Comparison of ENCODE assay signal across 16 cellular contexts in the genomic region with DNA sequence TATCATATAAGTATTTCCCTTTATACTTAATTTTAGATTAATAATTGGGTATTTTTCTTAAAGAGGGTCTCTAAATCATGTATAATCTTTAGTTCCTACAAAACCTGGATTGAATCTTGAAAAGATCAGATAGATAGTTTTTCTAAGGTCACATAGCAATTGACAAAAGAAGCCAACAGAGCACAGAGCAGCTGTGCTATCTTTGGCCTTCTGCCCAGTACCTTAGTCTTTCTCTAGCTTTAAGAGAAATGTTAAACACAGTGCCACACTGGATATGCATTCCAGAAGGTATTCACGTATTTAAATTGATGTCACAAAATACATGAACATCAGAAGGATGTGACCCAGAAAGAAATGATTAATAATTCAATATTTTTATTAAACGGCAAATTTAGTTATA.
DNase-seq lines count a peak whose midpoint lies in the region; ATAC-seq and TF ChIP-seq lines count a peak whose summit lies in the region.
"Had no signal": no experiment of that assay in that cellular context is flagged by ENCODE, and none has a peak within 500 bp of the region (broad histone marks: within the 10 kb centered on the region; RNA-seq: fewer than 3 reads in every experiment).

No MANE protein-coding gene starts in this region.

- H3K4me1 ChIP-seq in adipocyte (ENCODE audit: control insufficient read depth, insufficient read depth, low read length): peaks cover 9% of the 10 kb centered on the region
- H3K4me1 ChIP-seq: psoas muscle had no signal

- no peak overlapping the region for H3K4me3 ChIP-seq in adipocyte (ENCODE audit: low read length)
- H3K4me3 ChIP-seq: MG63, psoas muscle had no signal

- H3K36me3 ChIP-seq in adipocyte (ENCODE audit: control insufficient read depth, insufficient read depth, low read length, severe bottlenecking): no peaks in the 10 kb centered on the region
- H3K36me3 ChIP-seq: MG63 had no signal

- peaks cover 15% of the 10 kb centered on the region for H3K27me3 ChIP-seq in adipocyte (replicated peaks; ENCODE audit: control insufficient read depth, insufficient read depth, low read length)
- H3K27me3 ChIP-seq: MG63 had no signal

- DNase-seq in DMS79 treated with DMSO at 0.1 percent for 48 hours (lab: John Stamatoyannopoulos, UW): peak; percentile 59
- no peak for DNase-seq in DMS79 (lab: John Stamatoyannopoulos, UW)
- DNase-seq in NCI-H2029 (lab: John Stamatoyannopoulos, UW): peak; percentile 76
- DNase-seq in adipocyte (ENCODE audit: low read depth): peak; percentile 36
- peak; percentile 59 for DNase-seq in myocyte (ENCODE audit: low read depth)
- DNase-seq in omental fat pad (ENCODE audit: low spot score): no peak
- no peak for DNase-seq in NOMO-1 treated with dmso at 0.1 percent for 144 hours (lab: John Stamatoyannopoulos, UW; ENCODE audit: unreplicated experiment)
- DNase-seq: activated gamma-delta T cell treated with Interleukin-2 at 50 U/mL for 16 hours; effector memory CD8-positive, alpha-beta T cell; MG63; naive thymus-derived CD4-positive, alpha-beta T cell; NCI-H510A treated with DMSO at 0.1 percent for 48 hours; psoas muscle; RPMI8226 had no signal

- ATAC-seq in HG02970 (IDR thresholded peaks at IDR 0.05; ENCODE audit: low FRiP score, unreplicated experiment) (no peak), omental fat pad (ENCODE audit: low FRiP score) (no peak)
- ATAC-seq: effector memory CD8-positive, alpha-beta T cell; naive thymus-derived CD4-positive, alpha-beta T cell; psoas muscle; WTC11 had no signal

- TF ChIP-seq CTCF in omental fat pad (IDR thresholded peaks at IDR 0.05): no peak

- no peak overlapping the region for H3K9ac ChIP-seq in adipocyte (ENCODE audit: low read length)

- H3K9me3 ChIP-seq in adipocyte (ENCODE audit: control insufficient read depth, low read length): no peaks in the 10 kb centered on the region
- H3K9me3 ChIP-seq: MG63, psoas muscle had no signal

Comparison
In these comparisons a context has a peak if more than half of its experiments do, and no peak if none do; other contexts are left out.
1. DNase-seq: peak in DMS79 treated with DMSO at 0.1 percent for 48 hours (single experiment), NCI-H2029 (single experiment), adipocyte (single experiment) and myocyte (single experiment); none in DMS79 (single experiment), omental fat pad (single experiment) and NOMO-1 treated with dmso at 0.1 percent for 144 hours (single experiment).